In genomic region chr13:24267283-24267682, GRCh38 we compare ENCODE assay signal across 12 cellular contexts. TPM values are rescaled to one million over a fixed set of nuclear protein-coding genes. Genes with fewer than 3 reads are reported as not detected.
DNase-seq lines count a peak whose midpoint lies in the region; ATAC-seq and TF ChIP-seq lines count a peak whose summit lies in the region.
"Had no signal": no experiment of that assay in that cellular context is flagged by ENCODE, and none has a peak within 500 bp of the region (broad histone marks: within the 10 kb centered on the region; RNA-seq: fewer than 3 reads in every experiment).

No MANE protein-coding gene starts in this region.

- H3K14ac ChIP-seq in neuronal stem cell (ENCODE audit: low read length) = no peak overlapping the region

- H3K79me2 ChIP-seq in neural progenitor cell (ENCODE audit: low read depth) = no peaks in the 10 kb centered on the region

- H4K20me1 ChIP-seq in neural progenitor cell (ENCODE audit: low read depth) = peaks cover 6% of the 10 kb centered on the region

- ATAC-seq in activated CD8-positive, alpha-beta T cell treated with anti-CD3 and anti-CD28 coated beads for 36 hours = no peak
- no peak for ATAC-seq in stimulated activated effector memory CD8-positive, alpha-beta T cell treated with anti-CD3 and anti-CD28 coated beads, Interleukin-12 subunit alpha, Interleukin-12 subunit beta, amount 100 ng/mL, for 72 hours
- ATAC-seq: HCT116 had no signal

- no CpG with 5 or more reads among the region's 3 CpGs for WGBS in neuronal stem cell (ENCODE audit: extremely low coverage in 2 of 2, insufficient read length in 2 of 2, insufficient replicate concordance in 1 of 2), 2 donors

- H3K4me3 ChIP-seq in GM06990 (replicated peaks; ENCODE audit: low read depth, low read length) (peak overlapping the region; percentile 9), fibroblast of villous mesenchyme (ENCODE audit: low read depth, low read length) (peak overlapping the region; percentile 16), neuronal stem cell (ENCODE audit: low read length in 2 of 2) (no peak overlapping the region), neural progenitor cell (no peak overlapping the region)

- no peak overlapping the region for H2BK5ac ChIP-seq in neuronal stem cell (ENCODE audit: low read length)

- no peak overlapping the region for H2BK120ac ChIP-seq in neuronal stem cell (ENCODE audit: low read depth, low read length)

- H3K79me1 ChIP-seq in neuronal stem cell (ENCODE audit: low read depth, low read length) = peaks cover 2% of the 10 kb centered on the region

- H3K27me3 ChIP-seq in GM06990 (replicated peaks; ENCODE audit: control insufficient read depth, insufficient read depth, low read length) = no peaks in the 10 kb centered on the region
- H3K27me3 ChIP-seq in neuronal stem cell (ENCODE audit: control insufficient read depth in 3 of 3, insufficient read depth in 3 of 3, low read depth in 1 of 3, low read length in 3 of 3) = no peaks in the 10 kb centered on the region
- no peaks in the 10 kb centered on the region for H3K27me3 ChIP-seq in neural progenitor cell

- CTCF ChIA-PET in activated CD8-positive, alpha-beta T cell treated with anti-CD3 and anti-CD28 coated beads for 36 hours (lab: Charles Lee) = interaction anchor here (1.9 to 4.9 kb wide), 2 partner anchors 13 to 38 kb away, joined by 5 to 24 read pairs; no protein-coding TSS in a partner anchor

- H3K27me3 Mint-ChIP-seq in activated CD8-positive, alpha-beta T cell treated with anti-CD3 and anti-CD28 coated beads for 36 hours = no peaks in the 10 kb centered on the region
- H3K27me3 Mint-ChIP-seq in neural progenitor cell (ENCODE audit: insufficient read depth, low read depth) = no peaks in the 10 kb centered on the region

- peaks cover 34% of the 10 kb centered on the region for H3K36me3 Mint-ChIP-seq in activated CD8-positive, alpha-beta T cell treated with anti-CD3 and anti-CD28 coated beads for 36 hours (ENCODE audit: low read depth)
- peaks cover 59% of the 10 kb centered on the region for H3K36me3 Mint-ChIP-seq in stimulated activated effector memory CD8-positive, alpha-beta T cell treated with anti-CD3 and anti-CD28 coated beads, Interleukin-12 subunit alpha, Interleukin-12 subunit beta, amount 100 ng/mL, for 72 hours
- peaks cover 2% of the 10 kb centered on the region for H3K36me3 Mint-ChIP-seq in neural progenitor cell

- intact Hi-C loops in activated CD8-positive, alpha-beta T cell treated with anti-CD3 and anti-CD28 coated beads for 36 hours (cut with micrococcal nuclease) = no loop called here

- peak overlapping the region; percentile 93 for H3K27ac Mint-ChIP-seq in activated CD8-positive, alpha-beta T cell treated with anti-CD3 and anti-CD28 coated beads for 36 hours
- peak overlapping the region; percentile 84 for H3K27ac Mint-ChIP-seq in stimulated activated effector memory CD8-positive, alpha-beta T cell treated with anti-CD3 and anti-CD28 coated beads, Interleukin-12 subunit alpha, Interleukin-12 subunit beta, amount 100 ng/mL, for 72 hours
- H3K27ac Mint-ChIP-seq in neural progenitor cell = no peak overlapping the region

- POLR2A ChIA-PET in activated CD8-positive, alpha-beta T cell treated with anti-CD3 and anti-CD28 coated beads for 36 hours (lab: Charles Lee) = interaction anchor here (0.6 to 14.8 kb wide), 3 partner anchors 8 to 52 kb away, joined by 3 to 227 read pairs (median 3); no protein-coding TSS in a partner anchor

- no peak overlapping the region for H3K4ac ChIP-seq in neuronal stem cell (ENCODE audit: low read length)

- H2AFZ ChIP-seq in neuronal stem cell (ENCODE audit: low read length) (no peak overlapping the region), neural progenitor cell (replicated peaks) (no peak overlapping the region)

- TF ChIP-seq CTCF in GM06990 (IDR thresholded peaks at IDR 0.05; ENCODE audit: insufficient read depth, low read length, poor library complexity, severe bottlenecking) (no peak), fibroblast of villous mesenchyme (IDR thresholded peaks at IDR 0.05; ENCODE audit: insufficient read depth, low read depth, low read length) (no peak), neural progenitor cell (IDR thresholded peaks at IDR 0.05) (no peak)
- TF ChIP-seq CTCF in activated CD8-positive, alpha-beta T cell treated with anti-CD3 and anti-CD28 coated beads for 36 hours (IDR thresholded peaks at IDR 0.05) = no peak

- H3K4me3 Mint-ChIP-seq in activated CD8-positive, alpha-beta T cell treated with anti-CD3 and anti-CD28 coated beads for 36 hours = peak overlapping the region; percentile 71
- peak overlapping the region; percentile 63 for H3K4me3 Mint-ChIP-seq in stimulated activated effector memory CD8-positive, alpha-beta T cell treated with anti-CD3 and anti-CD28 coated beads, Interleukin-12 subunit alpha, Interleukin-12 subunit beta, amount 100 ng/mL, for 72 hours
- H3K4me3 Mint-ChIP-seq in neural progenitor cell = no peak overlapping the region

- H2BK12ac ChIP-seq in neuronal stem cell (ENCODE audit: low read length) = no peak overlapping the region

- H3K9me3 ChIP-seq in neuronal stem cell (replicated peaks in 1 of 2; ENCODE audit: control insufficient read depth in 2 of 2, insufficient read depth in 1 of 2, low read depth in 1 of 2, low read length in 2 of 2) (no peaks in the 10 kb centered on the region), neural progenitor cell (ENCODE audit: low read depth) (no peaks in the 10 kb centered on the region)

- peaks cover 83% of the 10 kb centered on the region for H3K4me1 Mint-ChIP-seq in activated CD8-positive, alpha-beta T cell treated with anti-CD3 and anti-CD28 coated beads for 36 hours (ENCODE audit: low read depth)
- peaks cover 88% of the 10 kb centered on the region for H3K4me1 Mint-ChIP-seq in stimulated activated effector memory CD8-positive, alpha-beta T cell treated with anti-CD3 and anti-CD28 coated beads, Interleukin-12 subunit alpha, Interleukin-12 subunit beta, amount 100 ng/mL, for 72 hours
- peaks cover 27% of the 10 kb centered on the region for H3K4me1 Mint-ChIP-seq in neural progenitor cell

- H3K18ac ChIP-seq in neuronal stem cell (ENCODE audit: low read length) = no peak overlapping the region

- no peak overlapping the region for H3K23ac ChIP-seq in neuronal stem cell (ENCODE audit: low read depth, low read length, poor library complexity)

- DNase-seq in GM06990 (ENCODE audit: extremely low read depth, insufficient read length) (no peak), fibroblast of villous mesenchyme (ENCODE audit: low read depth) (peak; percentile 86), DMS79 treated with DMSO at 0.1 percent for 48 hours (lab: John Stamatoyannopoulos, UW) (no peak), neuronal stem cell (ENCODE audit: low spot score) (no peak), neural progenitor cell (ENCODE audit: low spot score) (no peak), NCI-H1417 (lab: John Stamatoyannopoulos, UW) (no peak)
- peak; percentile 46 for DNase-seq in activated CD8-positive, alpha-beta T cell treated with anti-CD3 and anti-CD28 coated beads for 36 hours
- no peak for DNase-seq in stimulated activated effector memory CD8-positive, alpha-beta T cell treated with anti-CD3 and anti-CD28 coated beads, Interleukin-12 subunit alpha, Interleukin-12 subunit beta, amount 100 ng/mL, for 72 hours (ENCODE audit: low spot score in 2 of 2)
- DNase-seq: NCI-H82 had no signal

- H3K4me1 ChIP-seq in neuronal stem cell (ENCODE audit: control insufficient read depth in 2 of 2, insufficient read depth in 1 of 2, low read depth in 1 of 2, low read length in 2 of 2) (peaks cover 11 to 28% of the 10 kb centered on the region in 2 donors), neural progenitor cell (peaks cover 16% of the 10 kb centered on the region)

- H3K9ac ChIP-seq in neuronal stem cell (ENCODE audit: low read depth, low read length, poor library complexity) = no peak overlapping the region
- H3K9ac ChIP-seq in neural progenitor cell = no peak overlapping the region

- no peak overlapping the region for H3K27ac ChIP-seq in neuronal stem cell (replicated peaks; ENCODE audit: low read length)
- no peak overlapping the region for H3K27ac ChIP-seq in neural progenitor cell

- no peak overlapping the region for H2AK5ac ChIP-seq in neuronal stem cell (ENCODE audit: low read depth, low read length)

- H4K91ac ChIP-seq in neuronal stem cell (ENCODE audit: low read depth, low read length, poor library complexity) = no peak overlapping the region

- H2BK15ac ChIP-seq in neuronal stem cell (ENCODE audit: low read length) = no peak overlapping the region

- peaks cover 16% of the 10 kb centered on the region for H3F3A ChIP-seq in neural progenitor cell (ENCODE audit: low read depth)

- H3K9me3 Mint-ChIP-seq in activated CD8-positive, alpha-beta T cell treated with anti-CD3 and anti-CD28 coated beads for 36 hours = no peaks in the 10 kb centered on the region
- H3K9me3 Mint-ChIP-seq in stimulated activated effector memory CD8-positive, alpha-beta T cell treated with anti-CD3 and anti-CD28 coated beads, Interleukin-12 subunit alpha, Interleukin-12 subunit beta, amount 100 ng/mL, for 72 hours = no peaks in the 10 kb centered on the region
- no peaks in the 10 kb centered on the region for H3K9me3 Mint-ChIP-seq in neural progenitor cell

- H3K36me3 ChIP-seq in GM06990 (ENCODE audit: control insufficient read depth, insufficient read depth, low read length) (no peaks in the 10 kb centered on the region), neuronal stem cell (replicated peaks in 1 of 2; ENCODE audit: control insufficient read depth in 2 of 2, insufficient read depth in 2 of 2, low read length in 2 of 2) (peaks cover 0 to 13% of the 10 kb centered on the region in 2 donors), neural progenitor cell (no peaks in the 10 kb centered on the region)

- H4K8ac ChIP-seq in neuronal stem cell (ENCODE audit: low read depth, low read length) = no peak overlapping the region

- H3K4me2 ChIP-seq in neuronal stem cell (ENCODE audit: insufficient read depth, low read length, poor library complexity, severe bottlenecking) (no peak overlapping the region), neural progenitor cell (no peak overlapping the region)

RNA-seq across cellular contexts. Expression of gene C1QTNF9, which starts 42.1 kb away (rescaled TPM):
- not detected for total RNA-seq in activated CD8-positive, alpha-beta T cell treated with anti-CD3 and anti-CD28 coated beads for 36 hours
- total RNA-seq in fibroblast of villous mesenchyme = not detected in 2 replicates
- polyA plus RNA-seq in neuronal stem cell (2013, experiment 1 of 2) = 0.01 TPM
- polyA plus RNA-seq in neuronal stem cell (2013, experiment 2 of 2) = not detected
- not detected in 2 replicates for total RNA-seq in neural progenitor cell (ENCODE audit: low replicate concordance)
- total RNA-seq: chondrocyte, kidney epithelial cell had no signal

Comparison
In these comparisons a context has a peak if more than half of its experiments do, and no peak if none do; other contexts are left out.
1. DNase-seq: peak in activated CD8-positive, alpha-beta T cell treated with anti-CD3 and anti-CD28 coated beads for 36 hours (single experiment) and fibroblast of villous mesenchyme (single experiment); none in GM06990 (single experiment), stimulated activated effector memory CD8-positive, alpha-beta T cell treated with anti-CD3 and anti-CD28 coated beads, Interleukin-12 subunit alpha, Interleukin-12 subunit beta, amount 100 ng/mL, for 72 hours (0 of 2), DMS79 treated with DMSO at 0.1 percent for 48 hours (single experiment), neuronal stem cell (single experiment), neural progenitor cell (single experiment) and NCI-H1417 (0 of 3).
2. H3K4me3 ChIP-seq: peak in GM06990 (single experiment) and fibroblast of villous mesenchyme (single experiment); none in neuronal stem cell (0 of 2) and neural progenitor cell (single experiment).